In the genomic region with DNA sequence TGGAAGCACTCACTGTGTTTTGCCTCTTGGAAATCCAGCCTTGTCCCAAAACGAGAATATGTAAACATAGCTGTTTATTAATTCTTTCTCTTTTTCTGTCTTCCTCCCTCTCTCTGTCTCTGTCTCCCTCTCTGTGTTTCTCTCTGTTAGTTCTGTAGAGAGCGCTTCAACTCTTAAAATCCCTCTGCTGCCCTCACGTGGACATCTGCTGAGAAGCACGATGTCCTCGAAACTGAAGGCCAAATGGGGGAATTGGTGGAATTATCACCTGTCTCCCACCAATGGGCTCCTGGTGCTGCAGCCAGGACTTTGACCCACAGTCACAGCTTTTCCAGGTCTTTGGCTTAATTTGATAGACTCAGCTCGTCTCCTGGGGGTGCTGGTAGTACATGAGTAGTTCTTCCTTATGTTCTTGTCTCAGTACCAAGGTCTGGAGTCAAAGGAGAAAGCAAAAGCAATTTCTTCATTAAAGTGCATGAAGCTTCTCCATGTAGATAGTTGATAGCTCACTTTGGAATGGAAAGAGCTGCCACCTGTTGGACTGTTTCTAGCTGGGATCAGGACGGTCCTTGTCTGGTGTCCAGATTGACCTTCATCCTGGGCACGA, we compare ENCODE assay signal across 7 cellular contexts. TPM values are rescaled to one million over a fixed set of nuclear protein-coding genes. Genes with fewer than 3 reads are reported as not detected.
DNase-seq lines count a peak whose midpoint lies in the region; ATAC-seq, FAIRE-seq and TF ChIP-seq lines count a peak whose summit lies in the region.

No MANE protein-coding gene starts in this region.

- H2AFZ ChIP-seq in mammary epithelial cell (ENCODE audit: low read depth, low read length): no peak overlapping the region

- no peak overlapping the region for H3K4me3 ChIP-seq in mammary epithelial cell (replicated peaks in 1 of 3; ENCODE audit: insufficient read depth in 1 of 3, low read depth in 2 of 3, low read length in 3 of 3)

- POLR2A ChIA-PET in WTC11 (lab: Charles Lee): interaction anchor here (0.6 kb wide), 1 partner anchor 361 kb away, joined by 4 read pairs; no protein-coding TSS in a partner anchor

- DNase-seq in GM12892 (ENCODE audit: insufficient read length) (no peak), NCI-H2196 treated with DMSO at 0.1 percent for 48 hours (lab: John Stamatoyannopoulos, UW; ENCODE audit: unreplicated experiment) (peak; percentile 36), WTC11 (ENCODE audit: low spot score) (peak; percentile 87), mammary epithelial cell (peak; percentile 60), islet precursor cell (peak; percentile 82)
- DNase-seq in stimulated activated CD4-positive, alpha-beta T cell treated with anti-CD3 and anti-CD28 coated beads, Interleukin-1b, Interleukin-23, amount 100 ng/mL, for 4 hours (ENCODE audit: low read depth in 2 of 2): peak; percentile 71 to 82

- no peaks in the 10 kb centered on the region for H4K20me1 ChIP-seq in mammary epithelial cell (ENCODE audit: insufficient read depth, low read length)

- no peaks in the 10 kb centered on the region for H3K27me3 ChIP-seq in mammary epithelial cell (ENCODE audit: insufficient read depth, low read length)

- H3K9ac ChIP-seq in mammary epithelial cell (ENCODE audit: insufficient read depth, low read length): no peak overlapping the region

- dilution Hi-C loops in mammary epithelial cell (cut with HindIII; ENCODE audit: low sequenced_read_pairs): no loop called here

- TF ChIP-seq POLR2A in GM12892 (IDR thresholded peaks at IDR 0.05; ENCODE audit: low read depth, low read length): no peak

- H3K4me1 ChIP-seq in mammary epithelial cell (ENCODE audit: insufficient read depth, low read length): peaks cover 9% of the 10 kb centered on the region

- no peak overlapping the region for H3K4me3 Mint-ChIP-seq in WTC11

- 26% methylated on average over 8 of the region's 8 CpGs for WGBS in mammary epithelial cell (ENCODE audit: low coverage, missing lambda C conversion rate)

- no peaks in the 10 kb centered on the region for H3K9me3 ChIP-seq in mammary epithelial cell (replicated peaks; ENCODE audit: insufficient read depth, low read length)

- H3K4me1 Mint-ChIP-seq in WTC11: peaks cover 35% of the 10 kb centered on the region

- FAIRE-seq in GM12892 (lab: Jason Lieb, UNC): peak; percentile 44

- H3K36me3 Mint-ChIP-seq in WTC11: no peaks in the 10 kb centered on the region

- no peak overlapping the region for H3K4me2 ChIP-seq in mammary epithelial cell (ENCODE audit: insufficient read depth, low read depth, low read length)

- no TSS peak for BruUV-seq in mammary epithelial cell (replicated peaks; lab: Mats Ljungman, UMichigan)

- intact Hi-C loops in mammary epithelial cell (cut with micrococcal nuclease): loop anchor here (1.0 to 10.0 kb wide), 4 partner anchors 84 to 360 kb away; partner anchors contain the start of gene GBP5

- H3K27ac Mint-ChIP-seq in WTC11: no peak overlapping the region

- ATAC-seq in HG02973 (IDR thresholded peaks at IDR 0.05; ENCODE audit: unreplicated experiment) (peak; percentile 51), WTC11 (peak; percentile 88)

- CTCF ChIA-PET in WTC11 (lab: Charles Lee) (interaction anchor here (0.6 to 3.5 kb wide), 8 partner anchors 14 to 337 kb away, joined by 3 to 43 read pairs (median 4); no protein-coding TSS in a partner anchor), mammary epithelial cell (lab: Charles Lee; ENCODE audit: low non-redundant PET) (no interaction called here)

- no peaks in the 10 kb centered on the region for H3K79me2 ChIP-seq in mammary epithelial cell (ENCODE audit: insufficient read depth, low read length)

- H3K27ac ChIP-seq in mammary epithelial cell (ENCODE audit: insufficient read depth, low read depth, low read length): no peak overlapping the region

- H3K9me3 Mint-ChIP-seq in WTC11: no peaks in the 10 kb centered on the region

- in situ Hi-C loops in mammary epithelial cell (cut with MboI; ENCODE audit: low sequenced_read_pairs in 2 of 2): loop anchor here in 1 of 2 donors (5.0 kb wide), 1 partner anchor 356 kb away; no protein-coding TSS in a partner anchor

- TF ChIP-seq CTCF in WTC11 (IDR thresholded peaks at IDR 0.05) (peak; percentile 53), mammary epithelial cell (conservative IDR thresholded peaks at IDR 0.05 in 1 of 2, IDR thresholded peaks at IDR 0.05 in 1 of 2; ENCODE audit: extremely low read depth in 1 of 2, insufficient read depth in 1 of 2, low read depth in 1 of 2, low read length in 2 of 2) (peak; percentile 59 to 86)

- no peaks in the 10 kb centered on the region for H3K27me3 Mint-ChIP-seq in WTC11 (ENCODE audit: low read depth)

- no peaks in the 10 kb centered on the region for H3K36me3 ChIP-seq in mammary epithelial cell (ENCODE audit: insufficient read depth, low read length)

TF ChIP-seq in WTC11, 78 proteins besides CTCF, POLR2A, EP300 and RAD21:
- TF ChIP-seq JUN (CRISPR knock-in tag; IDR thresholded peaks at IDR 0.05) (no peak), ZNF232 (CRISPR knock-in tag; IDR thresholded peaks at IDR 0.05) (no peak), ERG (CRISPR knock-in tag; IDR thresholded peaks at IDR 0.05) (no peak), ETV6 (CRISPR knock-in tag; IDR thresholded peaks at IDR 0.05) (no peak), MYBL2 (CRISPR knock-in tag; IDR thresholded peaks at IDR 0.05) (no peak), NFYB (CRISPR knock-in tag; conservative IDR thresholded peaks at IDR 0.05; ENCODE audit: low read depth) (no peak)
- TF ChIP-seq, protein P1, sequence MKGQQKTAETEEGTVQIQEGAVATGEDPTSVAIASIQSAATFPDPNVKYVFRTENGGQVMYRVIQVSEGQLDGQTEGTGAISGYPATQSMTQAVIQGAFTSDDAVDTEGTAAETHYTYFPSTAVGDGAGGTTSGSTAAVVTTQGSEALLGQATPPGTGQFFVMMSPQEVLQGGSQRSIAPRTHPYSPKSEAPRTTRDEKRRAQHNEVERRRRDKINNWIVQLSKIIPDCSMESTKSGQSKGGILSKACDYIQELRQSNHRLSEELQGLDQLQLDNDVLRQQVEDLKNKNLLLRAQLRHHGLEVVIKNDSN (CRISPR knock-in tag; IDR thresholded peaks at IDR 0.05): peak; percentile 38; the same call in 1 of the 2 replicates

RNA-seq across cellular contexts. Expression of gene GBP6, which starts 5.5 kb away (rescaled TPM):
- not detected for polyA plus RNA-seq in GM12892 (2012; ENCODE audit: missing spikeins)
- total RNA-seq in WTC11 (2021) (not detected in 3 replicates), mammary epithelial cell (1 to 10 TPM; 3.7 to 7.0 TPM)
- 4.6 TPM for polyA plus RNA-seq in mammary epithelial cell
- 9.5 TPM for polyA minus RNA-seq in mammary epithelial cell
